Comparison of ENCODE assay signal across 15 cellular contexts in the genomic region with DNA sequence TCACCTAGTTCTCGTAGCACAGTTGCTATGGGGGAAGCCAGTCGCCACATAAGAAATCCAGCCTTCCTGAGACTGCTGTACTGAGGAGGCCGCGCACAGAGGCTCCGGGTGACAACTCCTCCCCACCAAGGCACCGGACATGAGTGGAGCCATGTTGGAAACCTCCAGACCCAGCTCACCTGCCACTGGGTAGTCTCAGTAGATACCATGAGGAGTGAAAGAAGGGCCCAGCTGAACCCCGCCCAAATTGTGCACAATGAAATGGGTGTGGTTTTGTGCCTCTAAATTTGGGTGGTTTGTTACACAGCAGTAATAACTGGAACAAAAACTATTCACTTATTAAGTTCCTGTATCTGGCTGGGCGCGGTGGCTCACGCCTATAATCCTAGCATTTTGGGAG.
DNase-seq lines count a peak whose midpoint lies in the region; ATAC-seq and TF ChIP-seq lines count a peak whose summit lies in the region.
"Had no signal": no experiment of that assay in that cellular context is flagged by ENCODE, and none has a peak within 500 bp of the region (broad histone marks: within the 10 kb centered on the region; RNA-seq: fewer than 3 reads in every experiment).

No MANE protein-coding gene starts in this region.

- no peak overlapping the region for H3K9ac ChIP-seq in BLaER1 treated with 17β-estradiol and CSF1 and Interleukin-3, amounts not matched to agents 10 nM and 100 nM
- H3K9ac ChIP-seq: GM23248 had no signal

- no peak overlapping the region for H3K27ac Mint-ChIP-seq in activated CD4-positive, alpha-beta memory T cell treated with anti-CD3 and anti-CD28 coated beads, Interleukin-2, amount 10 ng/mL, durations not matched to agents 7 days and 5 days
- H3K27ac Mint-ChIP-seq: CD4-positive, alpha-beta T cell had no signal

- DNase-seq in RWPE1 (ENCODE audit: low spot score) = no peak
- no peak for DNase-seq in esophagus squamous epithelium (lab: John Stamatoyannopoulos, UW)
- no peak for DNase-seq in thyroid gland
- DNase-seq in activated CD4-positive, alpha-beta memory T cell treated with anti-CD3 and anti-CD28 coated beads, Interleukin-2, amount 10 ng/mL, durations not matched to agents 7 days and 5 days = no peak
- no peak for DNase-seq in T-helper 1 cell
- DNase-seq: 8988T; AML-193; C1 segment of cervical spinal cord; CD4-positive, alpha-beta T cell; DMS79 treated with DMSO at 0.1 percent for 48 hours; EL; GM23248; KBM-7 had no signal

- TF ChIP-seq POLR2A in esophagus squamous epithelium (IDR thresholded peaks at IDR 0.05) (no peak), thyroid gland (IDR thresholded peaks at IDR 0.05) (no peak)

- H3K27me3 Mint-ChIP-seq in activated CD4-positive, alpha-beta memory T cell treated with anti-CD3 and anti-CD28 coated beads, Interleukin-2, amount 10 ng/mL, durations not matched to agents 7 days and 5 days = peaks cover 2% of the 10 kb centered on the region
- H3K27me3 Mint-ChIP-seq: CD4-positive, alpha-beta T cell had no signal

- H3K27ac ChIP-seq in BLaER1 treated with 17β-estradiol and CSF1 and Interleukin-3, amounts not matched to agents 10 nM and 100 nM = no peak overlapping the region
- peak overlapping the region; percentile 32; the same call in 1 of the 2 replicates for H3K27ac ChIP-seq in RWPE1
- peak overlapping the region in 3 of 4 donors; percentile 19 to 64 (median 22) for H3K27ac ChIP-seq in esophagus squamous epithelium
- peak overlapping the region in 2 of 3 donors; percentile 81 to 87 for H3K27ac ChIP-seq in thyroid gland
- H3K27ac ChIP-seq: GM23248 had no signal

- peaks cover 26 to 59% (median 52%) of the 10 kb centered on the region in 10 experiments for H3K4me1 ChIP-seq in BLaER1 treated with 17β-estradiol and CSF1 and Interleukin-3, amounts not matched to agents 10 nM and 100 nM
- H3K4me1 ChIP-seq in esophagus squamous epithelium (peaks cover 10 to 75% (median 24%) of the 10 kb centered on the region in 3 donors), thyroid gland (peaks cover 18 to 53% of the 10 kb centered on the region in 2 donors)

- H3K36me3 Mint-ChIP-seq in activated CD4-positive, alpha-beta memory T cell treated with anti-CD3 and anti-CD28 coated beads, Interleukin-2, amount 10 ng/mL, durations not matched to agents 7 days and 5 days (ENCODE audit: low read depth) = no peaks in the 10 kb centered on the region

- peaks cover 0 to 19% (median 11%) of the 10 kb centered on the region in 11 experiments; a peak in 11 of 22 replicates for H3K27me3 ChIP-seq in BLaER1 treated with 17β-estradiol and CSF1 and Interleukin-3, amounts not matched to agents 10 nM and 100 nM
- H3K27me3 ChIP-seq in esophagus squamous epithelium (no peaks in the 10 kb centered on the region), thyroid gland (no peaks in the 10 kb centered on the region)

- H3K4me1 Mint-ChIP-seq in activated CD4-positive, alpha-beta memory T cell treated with anti-CD3 and anti-CD28 coated beads, Interleukin-2, amount 10 ng/mL, durations not matched to agents 7 days and 5 days = peaks cover 8% of the 10 kb centered on the region

- intact Hi-C loops in esophagus squamous epithelium (cut with DNase I) (no loop called here), thyroid gland (cut with DNase I) (no loop called here)

- H3K4me2 ChIP-seq in BLaER1 treated with 17β-estradiol and CSF1 and Interleukin-3, amounts not matched to agents 10 nM and 100 nM = peak overlapping the region in 8 of 11 experiments; percentile 2 to 75 (median 55); a peak in 9 of 22 replicates

- TF ChIP-seq CTCF in RWPE1 (conservative IDR thresholded peaks at IDR 0.05; ENCODE audit: low read depth) (no peak), esophagus squamous epithelium (IDR thresholded peaks at IDR 0.05) (no peak), thyroid gland (IDR thresholded peaks at IDR 0.05) (no peak)

- no peaks in the 10 kb centered on the region for H3K9me3 Mint-ChIP-seq in activated CD4-positive, alpha-beta memory T cell treated with anti-CD3 and anti-CD28 coated beads, Interleukin-2, amount 10 ng/mL, durations not matched to agents 7 days and 5 days
- H3K9me3 Mint-ChIP-seq: CD4-positive, alpha-beta T cell had no signal

- no peak overlapping the region for H3K4me3 ChIP-seq in BLaER1 treated with 17β-estradiol and CSF1 and Interleukin-3, amounts not matched to agents 10 nM and 100 nM
- no peak overlapping the region for H3K4me3 ChIP-seq in esophagus squamous epithelium
- no peak overlapping the region for H3K4me3 ChIP-seq in thyroid gland (replicated peaks in 1 of 3)
- H3K4me3 ChIP-seq: GM23248 had no signal

- ATAC-seq in HG02870 (IDR thresholded peaks at IDR 0.05; ENCODE audit: unreplicated experiment) = no peak

- no peaks in the 10 kb centered on the region for H4K20me1 ChIP-seq in BLaER1 treated with 17β-estradiol and CSF1 and Interleukin-3, amounts not matched to agents 10 nM and 100 nM

- no peaks in the 10 kb centered on the region for H3K36me3 ChIP-seq in BLaER1 treated with 17β-estradiol and CSF1 and Interleukin-3, amounts not matched to agents 10 nM and 100 nM
- H3K36me3 ChIP-seq in esophagus squamous epithelium = no peaks in the 10 kb centered on the region
- no peaks in the 10 kb centered on the region for H3K36me3 ChIP-seq in thyroid gland

- H3K4me3 Mint-ChIP-seq in activated CD4-positive, alpha-beta memory T cell treated with anti-CD3 and anti-CD28 coated beads, Interleukin-2, amount 10 ng/mL, durations not matched to agents 7 days and 5 days = no peak overlapping the region
- H3K4me3 Mint-ChIP-seq: CD4-positive, alpha-beta T cell had no signal

- CTCF ChIA-PET in RWPE1 (lab: Yijun Ruan, JAX) = interaction anchor here (0.5 kb wide), 1 partner anchor 42 kb away, joined by 3 read pairs; no protein-coding TSS in a partner anchor
- CTCF ChIA-PET in activated CD4-positive, alpha-beta memory T cell treated with anti-CD3 and anti-CD28 coated beads, Interleukin-2, amount 10 ng/mL, durations not matched to agents 7 days and 5 days (lab: Charles Lee) = no interaction called here

- H3K9me3 ChIP-seq in BLaER1 treated with 17β-estradiol and CSF1 and Interleukin-3, amounts not matched to agents 10 nM and 100 nM (replicated peaks in 1 of 11) = no peaks in the 10 kb centered on the region
- H3K9me3 ChIP-seq in esophagus squamous epithelium = no peaks in the 10 kb centered on the region
- H3K9me3 ChIP-seq in thyroid gland = no peaks in the 10 kb centered on the region

- WGBS in esophagus squamous epithelium, 2 donors = 72% methylated on average over 4 of the region's 10 CpGs; no CpG with 5 or more reads in 1 of the 2 donors
- WGBS in thyroid gland, 2 donors = 95 to 100% methylated on average over 1 to 10 of the region's 10 CpGs

- POLR2A ChIA-PET in RWPE1 (lab: Yijun Ruan, JAX; ENCODE audit: low non-redundant PET) = no interaction called here
- POLR2A ChIA-PET in activated CD4-positive, alpha-beta memory T cell treated with anti-CD3 and anti-CD28 coated beads, Interleukin-2, amount 10 ng/mL, durations not matched to agents 7 days and 5 days (lab: Charles Lee) = no interaction called here

Comparison
In these comparisons a context has a peak if more than half of its experiments do, and no peak if none do; other contexts are left out.
1. H3K27ac ChIP-seq: peak in RWPE1 (single experiment), esophagus squamous epithelium (3 of 4) and thyroid gland (2 of 3); none in BLaER1 treated with 17β-estradiol and CSF1 and Interleukin-3, amounts not matched to agents 10 nM and 100 nM (0 of 11).